In the genomic region with DNA sequence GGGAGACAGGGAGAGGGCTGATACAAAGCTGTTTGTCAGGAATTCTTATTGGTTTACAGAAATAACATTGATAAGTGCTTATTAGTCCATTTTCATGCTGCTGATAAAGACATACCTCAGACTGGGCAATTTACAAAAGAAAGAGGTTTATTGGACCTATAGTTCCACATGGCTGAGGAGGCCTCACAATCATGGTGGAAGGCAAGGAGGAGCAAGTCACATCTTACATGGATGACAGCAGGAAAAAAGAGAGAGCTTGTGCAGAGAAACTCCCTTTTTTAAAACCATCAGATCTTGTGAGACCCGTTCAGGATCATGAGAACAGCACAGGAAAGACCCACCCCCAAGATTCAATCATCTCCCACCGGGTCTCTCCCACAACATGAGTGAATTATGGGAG, we compare ENCODE assay signal across 1 cellular context.
TF ChIP-seq lines count a peak whose summit lies in the region.

No MANE protein-coding gene starts in this region.

TF ChIP-seq in HepG2, 621 proteins besides CTCF, POLR2A, EP300 and RAD21:
- TF ChIP-seq ZNF431 (CRISPR knock-in tag; IDR thresholded peaks at IDR 0.05; ENCODE audit: borderline replicate concordance, low read depth) = peak; percentile 44; the same call in 1 of the 2 replicates
